Comparison of ENCODE assay signal across 17 cellular contexts in the genomic region with DNA sequence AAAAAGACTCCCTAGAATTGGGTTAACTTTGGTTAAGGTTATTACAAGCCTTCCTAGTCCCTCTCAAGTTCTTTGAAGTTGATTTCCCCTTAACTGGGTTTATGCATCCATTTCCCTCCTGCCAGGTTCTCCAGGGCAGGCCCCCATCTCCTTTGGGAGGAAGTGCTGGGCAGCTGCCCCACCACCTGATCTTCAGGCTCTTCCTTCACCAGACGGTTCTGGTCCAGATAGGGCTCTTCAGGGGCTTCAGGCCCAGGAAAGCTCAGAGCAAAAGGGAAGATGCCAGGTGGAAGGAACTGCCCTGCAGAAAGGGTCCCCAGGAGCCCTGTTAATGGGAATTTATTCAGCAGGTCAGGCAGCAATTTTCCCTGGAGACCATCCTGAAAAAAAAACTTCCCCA. TPM values are rescaled to one million over a fixed set of nuclear protein-coding genes. Genes with fewer than 3 reads are reported as not detected.
"Had no signal": no experiment of that assay in that cellular context is flagged by ENCODE, and none has a peak within 500 bp of the region (broad histone marks: within the 10 kb centered on the region; RNA-seq: fewer than 3 reads in every experiment).

No MANE protein-coding gene starts in this region.

- H3K9me3 ChIP-seq: gastrocnemius medialis, heart left ventricle, ovary, psoas muscle, suprapubic skin, upper lobe of left lung had no signal

- ATAC-seq: gastrocnemius medialis had no signal

- H3K36me3 ChIP-seq: ovary had no signal

- H3K9me3 Mint-ChIP-seq: memory B cell; stimulated activated naive CD8-positive, alpha-beta T cell treated with anti-CD3 and anti-CD28 coated beads, Interleukin-15, Interleukin-2, amounts not matched to agents 100 ng/mL and 50 ng/mL, for 24 hours; T-helper 2 cell treated with Interferon-gamma antibody and Interleukin-4, amounts not matched to agents 5 μg/mL and 100 μg/mL, for 36 hours had no signal

- H3K4me3 ChIP-seq: ovary, upper lobe of left lung had no signal

- H3K36me3 Mint-ChIP-seq: activated naive CD8-positive, alpha-beta T cell had no signal

- DNase-seq: activated CD4-positive, alpha-beta T cell treated with anti-CD3 and anti-CD28 coated beads, Interleukin-2, amount 50 U/mL, for 4 hours; gastrocnemius medialis; heart left ventricle; ovary; psoas muscle; right cardiac atrium; stimulated activated CD4-positive, alpha-beta T cell treated with anti-CD3 and anti-CD28 coated beads, Interleukin-2, amount 100 ng/mL, for 24 hours had no signal

- H3K4me3 Mint-ChIP-seq: activated naive CD8-positive, alpha-beta T cell; memory B cell; stimulated activated naive CD8-positive, alpha-beta T cell treated with anti-CD3 and anti-CD28 coated beads, Interleukin-15, Interleukin-2, amounts not matched to agents 100 ng/mL and 50 ng/mL, for 24 hours; T-helper 2 cell treated with Interferon-gamma antibody and Interleukin-4, amounts not matched to agents 5 μg/mL and 100 μg/mL, for 36 hours had no signal

- H3K27ac Mint-ChIP-seq: activated naive CD8-positive, alpha-beta T cell; memory B cell; stimulated activated naive CD8-positive, alpha-beta T cell treated with anti-CD3 and anti-CD28 coated beads, Interleukin-15, Interleukin-2, amounts not matched to agents 100 ng/mL and 50 ng/mL, for 24 hours; T-helper 2 cell treated with Interferon-gamma antibody and Interleukin-4, amounts not matched to agents 5 μg/mL and 100 μg/mL, for 36 hours had no signal

- H3K27ac ChIP-seq: gastrocnemius medialis, heart left ventricle, ovary, psoas muscle, suprapubic skin, upper lobe of left lung had no signal

- H3K4me1 Mint-ChIP-seq: memory B cell had no signal

RNA-seq across cellular contexts. Expression of gene SMIM32, which starts 2.1 kb away (rescaled TPM):
- total RNA-seq: activated CD8-positive, alpha-beta memory T cell treated with anti-CD3 and anti-CD28 coated beads for 36 hours; cardiac septum; esophagus mucosa; heart left ventricle; liver; right cardiac atrium; suprapubic skin; upper lobe of left lung had no signal
- polyA plus RNA-seq: heart left ventricle, ovary, right cardiac atrium had no signal
